26 cellular contexts compared by ENCODE assay signal in the genomic region with DNA sequence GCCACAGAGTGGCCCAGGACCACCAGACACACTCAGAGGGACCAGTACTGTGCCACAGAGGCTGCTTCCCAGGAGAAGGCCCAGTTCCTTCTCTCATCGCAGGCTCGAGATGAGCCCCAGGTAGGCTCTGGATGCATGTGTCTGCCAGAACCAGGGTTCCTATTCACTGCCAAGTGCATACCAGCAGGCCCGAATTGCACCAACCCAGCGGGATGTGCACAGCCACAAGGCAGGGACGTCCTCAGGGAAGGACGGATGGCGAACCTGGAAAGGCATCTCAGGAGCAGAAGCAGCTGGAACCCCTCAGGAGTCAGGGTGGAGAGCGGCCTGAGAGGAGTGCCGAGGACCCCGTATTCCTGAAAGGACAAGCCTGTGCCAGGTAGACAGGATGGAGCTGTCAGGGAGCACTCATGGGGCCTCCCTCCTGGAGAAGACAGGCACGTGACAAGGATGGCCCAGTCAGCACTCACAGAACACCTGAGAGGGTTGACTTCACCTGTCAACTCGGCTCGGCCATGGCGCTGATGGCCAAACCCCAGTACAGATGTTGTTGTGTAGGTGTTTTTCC.
DNase-seq lines count a peak whose midpoint lies in the region; ATAC-seq and TF ChIP-seq lines count a peak whose summit lies in the region.
"Had no signal": no experiment of that assay in that cellular context is flagged by ENCODE, and none has a peak within 500 bp of the region (broad histone marks: within the 10 kb centered on the region; RNA-seq: fewer than 3 reads in every experiment).

No MANE protein-coding gene starts in this region.

- TF ChIP-seq CTCF in osteocyte (IDR thresholded peaks at IDR 0.05), result no peak

- H3K9me3 Mint-ChIP-seq in osteocyte (ENCODE audit: unreplicated experiment), result no peaks in the 10 kb centered on the region
- H3K9me3 Mint-ChIP-seq: HFFc6 had no signal

- no peaks in the 10 kb centered on the region for H3K36me3 Mint-ChIP-seq in osteocyte (ENCODE audit: unreplicated experiment)

- no peak overlapping the region for H3K27ac Mint-ChIP-seq in osteocyte (ENCODE audit: unreplicated experiment)
- H3K27ac Mint-ChIP-seq: HFFc6 had no signal

- no peak overlapping the region for H3K4me3 Mint-ChIP-seq in osteocyte (ENCODE audit: unreplicated experiment)
- H3K4me3 Mint-ChIP-seq: CD4-positive, CD25-positive, alpha-beta regulatory T cell; HFFc6 had no signal

- H3K4me1 Mint-ChIP-seq in osteocyte (ENCODE audit: unreplicated experiment), result peaks cover 17% of the 10 kb centered on the region
- H3K4me1 Mint-ChIP-seq: CD4-positive, CD25-positive, alpha-beta regulatory T cell had no signal

- ATAC-seq in left lobe of liver (no peak), GM21367 (IDR thresholded peaks at IDR 0.05; ENCODE audit: unreplicated experiment) (no peak)
- ATAC-seq: GM12878, Right ventricle myocardium inferior had no signal

- DNase-seq in D341Med (ENCODE audit: low spot score), result peak; percentile 17
- DNase-seq in activated CD8-positive, alpha-beta memory T cell treated with anti-CD3 and anti-CD28 coated beads, Interleukin-2, amount 50 U/mL, for 48 hours, result peak; percentile 40
- peak; percentile 31 for DNase-seq in left lobe of liver (ENCODE audit: low spot score)
- DNase-seq in osteocyte (ENCODE audit: extremely low spot score, unreplicated experiment), result peak; percentile 68
- no peak for DNase-seq in retina
- no peak for DNase-seq in midbrain (lab: John Stamatoyannopoulos, UW)
- DNase-seq: CD4-positive, CD25-positive, alpha-beta regulatory T cell; DMS79; EL; GDM1; GOT3; HFFc6; IMR-90; KG1; MM.1S; NCI-H1694; NCI-H2029 treated with DMSO at 0.1 percent for 48 hours; NCI-H446 treated with DMSO at 0.1 percent for 48 hours; NCI-H526; NCI-H82; NK-92 treated with Interleukin-12 subunit alpha and Interleukin-12 subunit beta, amount 100 ng/mL, for 24 hours; PC-9; SJCRH30 had no signal

- peaks cover 11% of the 10 kb centered on the region for H3K27me3 Mint-ChIP-seq in osteocyte (ENCODE audit: unreplicated experiment)

Comparison
In these comparisons a context has a peak if more than half of its experiments do, and no peak if none do; other contexts are left out.
1. DNase-seq: peak in D341Med (single experiment), activated CD8-positive, alpha-beta memory T cell treated with anti-CD3 and anti-CD28 coated beads, Interleukin-2, amount 50 U/mL, for 48 hours (single experiment), left lobe of liver (single experiment) and osteocyte (single experiment); none in retina (single experiment) and midbrain (single experiment).